In genomic region chr3:11641316-11641682, GRCh38 we compare ENCODE assay signal across 1 cellular context.
TF ChIP-seq lines count a peak whose summit lies in the region.

No MANE protein-coding gene starts in this region.

TF ChIP-seq in K562, 482 proteins besides CTCF, POLR2A, EP300 and RAD21 (continued from another document):
- TF ChIP-seq, protein P1, sequence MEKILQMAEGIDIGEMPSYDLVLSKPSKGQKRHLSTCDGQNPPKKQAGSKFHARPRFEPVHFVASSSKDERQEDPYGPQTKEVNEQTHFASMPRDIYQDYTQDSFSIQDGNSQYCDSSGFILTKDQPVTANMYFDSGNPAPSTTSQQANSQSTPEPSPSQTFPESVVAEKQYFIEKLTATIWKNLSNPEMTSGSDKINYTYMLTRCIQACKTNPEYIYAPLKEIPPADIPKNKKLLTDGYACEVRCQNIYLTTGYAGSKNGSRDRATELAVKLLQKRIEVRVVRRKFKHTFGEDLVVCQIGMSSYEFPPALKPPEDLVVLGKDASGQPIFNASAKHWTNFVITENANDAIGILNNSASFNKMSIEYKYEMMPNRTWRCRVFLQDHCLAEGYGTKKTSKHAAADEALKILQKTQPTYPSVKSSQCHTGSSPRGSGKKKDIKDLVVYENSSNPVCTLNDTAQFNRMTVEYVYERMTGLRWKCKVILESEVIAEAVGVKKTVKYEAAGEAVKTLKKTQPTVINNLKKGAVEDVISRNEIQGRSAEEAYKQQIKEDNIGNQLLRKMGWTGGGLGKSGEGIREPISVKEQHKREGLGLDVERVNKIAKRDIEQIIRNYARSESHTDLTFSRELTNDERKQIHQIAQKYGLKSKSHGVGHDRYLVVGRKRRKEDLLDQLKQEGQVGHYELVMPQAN (IDR thresholded peaks at IDR 0.05; ENCODE audit: borderline replicate concordance): no peak
- TF ChIP-seq BACH1 (tag; IDR thresholded peaks at IDR 0.05) (no peak), FOXK2 (conservative IDR thresholded peaks at IDR 0.05 in 1 of 2, IDR thresholded peaks at IDR 0.05 in 1 of 2; ENCODE audit: low read depth in 2 of 2) (peak in 1 of 2 experiments; percentile 48; a peak in 1 of 4 replicates)
